ENCODE assay signal across 15 cellular contexts in genomic region chr12:42338280-42338679, GRCh38. TPM values are rescaled to one million over a fixed set of nuclear protein-coding genes. Genes with fewer than 3 reads are reported as not detected.
A peak's percentile ranks its signal among the peaks of the same experiment; 100 is the strongest.
DNase-seq lines count a peak whose midpoint lies in the region; ATAC-seq, FAIRE-seq and TF ChIP-seq lines count a peak whose summit lies in the region.
"Had no signal": no experiment of that assay in that cellular context is flagged by ENCODE, and none has a peak within 500 bp of the region (broad histone marks: within the 10 kb centered on the region; RNA-seq: fewer than 3 reads in every experiment).

No MANE protein-coding gene starts in this region.

- H3K4me1 Mint-ChIP-seq in activated T-helper 1 cell treated with anti-CD3 and anti-CD28 coated beads, Interleukin-12 subunit alpha, Interleukin-12 subunit beta, Interleukin-2, Interleukin-4 antibody, amounts not matched to agents 30 ng/mL and 10 ng/mL and 1 ng/mL, durations not matched to agents 14 hours and 24 hours and 36 hours (ENCODE audit: low read depth): peaks cover 33% of the 10 kb centered on the region
- no peaks in the 10 kb centered on the region for H3K4me1 Mint-ChIP-seq in Calu3 (ENCODE audit: low read depth, unreplicated experiment)

- H3K9ac ChIP-seq in HepG2 (ENCODE audit: insufficient read depth, low read depth, low read length) (no peak overlapping the region), PC-3 (ENCODE audit: low read length) (no peak overlapping the region), endothelial cell of umbilical vein (replicated peaks; ENCODE audit: extremely low read depth, insufficient read depth, low read length) (no peak overlapping the region)

- TF ChIP-seq EP300 in HepG2 (IDR thresholded peaks at IDR 0.05; ENCODE audit: low read depth in 2 of 2, low read length in 2 of 2) (no peak), HepG2 (CRISPR knock-in tag; IDR thresholded peaks at IDR 0.05; ENCODE audit: borderline replicate concordance) (no peak)

- TF ChIP-seq CTCF in HepG2 (CRISPR knock-in tag; IDR thresholded peaks at IDR 0.05) (no peak), right lobe of liver (IDR thresholded peaks at IDR 0.05) (no peak), PC-3 (conservative IDR thresholded peaks at IDR 0.05; ENCODE audit: low read depth, low read length) (no peak), endothelial cell of umbilical vein (IDR thresholded peaks at IDR 0.05; ENCODE audit: extremely low read depth in 1 of 2, insufficient read depth in 1 of 2, low read depth in 1 of 2, low read length in 2 of 2) (no peak), Calu3 (IDR thresholded peaks at IDR 0.05; ENCODE audit: unreplicated experiment) (no peak)

- FAIRE-seq in HepG2 (lab: Jason Lieb, UNC) (no peak), endothelial cell of umbilical vein (lab: Jason Lieb, UNC) (no peak)

- dilution Hi-C loops in endothelial cell of umbilical vein (cut with MboI; ENCODE audit: extremely low pct_ligation_motif_present, low sequenced_read_pairs): no loop called here

- CTCF ChIA-PET in HepG2 (lab: Yijun Ruan, JAX; ENCODE audit: low intra/inter-chr PET ratio, low total read pairs) (no interaction called here), PC-3 (lab: Charles Lee) (no interaction called here), endothelial cell of umbilical vein (lab: Charles Lee) (no interaction called here), Calu3 (lab: Charles Lee) (no interaction called here)

- no peak for ATAC-seq in HepG2
- no peak for ATAC-seq in right lobe of liver
- ATAC-seq in PC-3: no peak

- H3K9me3 Mint-ChIP-seq in activated T-helper 1 cell treated with anti-CD3 and anti-CD28 coated beads, Interleukin-12 subunit alpha, Interleukin-12 subunit beta, Interleukin-2, Interleukin-4 antibody, amounts not matched to agents 30 ng/mL and 10 ng/mL and 1 ng/mL, durations not matched to agents 14 hours and 24 hours and 36 hours: no peaks in the 10 kb centered on the region
- no peaks in the 10 kb centered on the region for H3K9me3 Mint-ChIP-seq in Calu3 (ENCODE audit: low read depth, unreplicated experiment)
- H3K9me3 Mint-ChIP-seq: CD4-positive, alpha-beta T cell had no signal

- no peak overlapping the region for H3K27ac ChIP-seq in HepG2 (ENCODE audit: extremely low read length, insufficient read depth, low read length)
- H3K27ac ChIP-seq in right lobe of liver: no peak overlapping the region
- no peak overlapping the region for H3K27ac ChIP-seq in PC-3 (ENCODE audit: low read length)
- no peak overlapping the region for H3K27ac ChIP-seq in endothelial cell of umbilical vein (ENCODE audit: insufficient read depth, low read depth, low read length)

- no peaks in the 10 kb centered on the region for H3K4me1 ChIP-seq in HepG2 (ENCODE audit: insufficient read depth, low read length)
- H3K4me1 ChIP-seq in right lobe of liver: no peaks in the 10 kb centered on the region
- H3K4me1 ChIP-seq in PC-3 (ENCODE audit: insufficient read depth, low read length): no peaks in the 10 kb centered on the region
- peaks cover 7% of the 10 kb centered on the region for H3K4me1 ChIP-seq in endothelial cell of umbilical vein (ENCODE audit: control insufficient read depth, extremely low read depth, insufficient read depth, low read length)

- POLR2A ChIA-PET in HepG2 (lab: Yijun Ruan, JAX): no interaction called here
- POLR2A ChIA-PET in PC-3 (lab: Charles Lee; ENCODE audit: unreplicated experiment): no interaction called here
- POLR2A ChIA-PET in endothelial cell of umbilical vein (lab: Charles Lee): no interaction called here

- H3K36me3 Mint-ChIP-seq in activated T-helper 1 cell treated with anti-CD3 and anti-CD28 coated beads, Interleukin-12 subunit alpha, Interleukin-12 subunit beta, Interleukin-2, Interleukin-4 antibody, amounts not matched to agents 30 ng/mL and 10 ng/mL and 1 ng/mL, durations not matched to agents 14 hours and 24 hours and 36 hours (ENCODE audit: low read depth): peaks cover 25% of the 10 kb centered on the region
- no peaks in the 10 kb centered on the region for H3K36me3 Mint-ChIP-seq in Calu3 (ENCODE audit: insufficient read depth, unreplicated experiment)

- H2AFZ ChIP-seq in HepG2 (ENCODE audit: low read length) (no peak overlapping the region), PC-3 (ENCODE audit: low read length) (no peak overlapping the region), endothelial cell of umbilical vein (ENCODE audit: low read depth, low read length) (no peak overlapping the region)

- no peak overlapping the region for H3K4me3 Mint-ChIP-seq in activated T-helper 1 cell treated with anti-CD3 and anti-CD28 coated beads, Interleukin-12 subunit alpha, Interleukin-12 subunit beta, Interleukin-2, Interleukin-4 antibody, amounts not matched to agents 30 ng/mL and 10 ng/mL and 1 ng/mL, durations not matched to agents 14 hours and 24 hours and 36 hours
- H3K4me3 Mint-ChIP-seq in Calu3 (ENCODE audit: low read depth, unreplicated experiment): no peak overlapping the region
- H3K4me3 Mint-ChIP-seq: CD4-positive, alpha-beta T cell had no signal

- intact Hi-C loops in HepG2 (cut with micrococcal nuclease; ENCODE audit: unreplicated experiment): no loop called here
- intact Hi-C loops in right lobe of liver (cut with DNase I): no loop called here
- intact Hi-C loops in PC-3 (cut with micrococcal nuclease): loop anchor here (10.0 kb wide), 1 partner anchor 227 kb away; no protein-coding TSS in a partner anchor
- intact Hi-C loops in activated T-helper 1 cell treated with anti-CD3 and anti-CD28 coated beads, Interleukin-12 subunit alpha, Interleukin-12 subunit beta, Interleukin-2, Interleukin-4 antibody, amounts not matched to agents 30 ng/mL and 10 ng/mL and 1 ng/mL, durations not matched to agents 14 hours and 24 hours and 36 hours (cut with micrococcal nuclease): no loop called here
- intact Hi-C loops in endothelial cell of umbilical vein (cut with micrococcal nuclease): loop anchor here (5.0 to 10.0 kb wide), 3 partner anchors 403 to 997 kb away; no protein-coding TSS in a partner anchor
- intact Hi-C loops in Calu3 (cut with micrococcal nuclease; ENCODE audit: unreplicated experiment): no loop called here

- BruUV-seq in HepG2 (replicated peaks; lab: Mats Ljungman, UMichigan) (TSS peak; percentile 11), PC-3 (replicated peaks; lab: Mats Ljungman, UMichigan) (TSS peak; percentile 10), endothelial cell of umbilical vein (replicated peaks; lab: Mats Ljungman, UMichigan) (no TSS peak), Calu3 (replicated peaks; lab: Mats Ljungman, UMichigan) (no TSS peak)

- no peak overlapping the region for H3K4me3 ChIP-seq in HepG2 (replicated peaks in 1 of 3; ENCODE audit: insufficient read depth in 1 of 3, low read depth in 2 of 3, low read length in 3 of 3)
- no peak overlapping the region for H3K4me3 ChIP-seq in right lobe of liver
- no peak overlapping the region for H3K4me3 ChIP-seq in PC-3 (ENCODE audit: low read length)
- H3K4me3 ChIP-seq in endothelial cell of umbilical vein (replicated peaks in 1 of 3; ENCODE audit: insufficient read depth in 1 of 3, low read depth in 1 of 3, low read length in 3 of 3): no peak overlapping the region

- H3K79me2 ChIP-seq in HepG2 (ENCODE audit: insufficient read depth, low read length) (peaks cover 47% of the 10 kb centered on the region), PC-3 (ENCODE audit: low read length) (peaks cover 69% of the 10 kb centered on the region), endothelial cell of umbilical vein (ENCODE audit: control insufficient read depth, insufficient read depth, low read length) (peaks cover 70% of the 10 kb centered on the region)

- DNase-seq in HepG2 (ENCODE audit: low spot score): no peak
- DNase-seq in right lobe of liver: no peak
- DNase-seq in PC-3: no peak
- no peak for DNase-seq in activated T-helper 1 cell treated with anti-CD3 and anti-CD28 coated beads, Interleukin-12 subunit alpha, Interleukin-12 subunit beta, Interleukin-2, Interleukin-4 antibody, amounts not matched to agents 30 ng/mL and 10 ng/mL and 1 ng/mL, durations not matched to agents 14 hours and 24 hours and 36 hours (ENCODE audit: low spot score)
- peak; percentile 6 for DNase-seq in endothelial cell of umbilical vein (ENCODE audit: low read depth, low spot score)
- DNase-seq in NCI-H187 treated with DMSO at 0.1 percent for 48 hours (lab: John Stamatoyannopoulos, UW): no peak
- DNase-seq in Calu3: no peak
- DNase-seq in cerebellar nuclear complex (lab: John Stamatoyannopoulos, UW): no peak
- DNase-seq: ACHN; CD4-positive, alpha-beta T cell; GF-D8; NCI-H1436; NCI-H2081; NCI-H524 treated with DMSO at 0.1 percent for 48 hours; NK-92 treated with Interleukin-12 subunit alpha and Interleukin-12 subunit beta, amount 100 ng/mL, for 24 hours had no signal

- no peak for TF ChIP-seq RAD21 in HepG2 (CRISPR knock-in tag; IDR thresholded peaks at IDR 0.05)

- peaks cover 10% of the 10 kb centered on the region; the same call in 1 of the 2 replicates for H4K20me1 ChIP-seq in HepG2 (ENCODE audit: insufficient read depth, low read length)
- peaks cover 16% of the 10 kb centered on the region for H4K20me1 ChIP-seq in PC-3 (ENCODE audit: low read length)
- no peaks in the 10 kb centered on the region for H4K20me1 ChIP-seq in endothelial cell of umbilical vein (replicated peaks; ENCODE audit: control insufficient read depth, extremely low read depth, insufficient read depth, low read length)

- H3K27me3 ChIP-seq in HepG2 (ENCODE audit: control insufficient read depth in 1 of 2, insufficient read depth in 2 of 2, low read length in 2 of 2): no peaks in the 10 kb centered on the region
- no peaks in the 10 kb centered on the region for H3K27me3 ChIP-seq in right lobe of liver
- H3K27me3 ChIP-seq in PC-3 (ENCODE audit: low read length): no peaks in the 10 kb centered on the region
- H3K27me3 ChIP-seq in endothelial cell of umbilical vein (ENCODE audit: control insufficient read depth in 2 of 2, insufficient read depth in 2 of 2, low read length in 2 of 2): no peaks in the 10 kb centered on the region

- H3K4me2 ChIP-seq in HepG2 (ENCODE audit: low read depth, low read length) (no peak overlapping the region), PC-3 (ENCODE audit: low read length) (no peak overlapping the region), endothelial cell of umbilical vein (ENCODE audit: insufficient read depth, low read length) (no peak overlapping the region)

- H3K36me3 ChIP-seq in HepG2 (replicated peaks in 1 of 2; ENCODE audit: control insufficient read depth in 1 of 2, insufficient read depth in 2 of 2, low read length in 2 of 2) (peaks cover 3 to 20% of the 10 kb centered on the region in 2 experiments; a peak in 4 of 5 replicates), right lobe of liver (peaks cover 0 to 6% (median 2%) of the 10 kb centered on the region in 4 donors), PC-3 (ENCODE audit: low read depth, low read length) (peaks cover 26% of the 10 kb centered on the region; the same call in 1 of the 2 replicates), endothelial cell of umbilical vein (ENCODE audit: control insufficient read depth in 2 of 2, extremely low read depth in 1 of 2, insufficient read depth in 2 of 2, low read length in 2 of 2) (peaks cover 0 to 3% of the 10 kb centered on the region in 2 experiments)

- peak overlapping the region; percentile 25 for H3K27ac Mint-ChIP-seq in activated T-helper 1 cell treated with anti-CD3 and anti-CD28 coated beads, Interleukin-12 subunit alpha, Interleukin-12 subunit beta, Interleukin-2, Interleukin-4 antibody, amounts not matched to agents 30 ng/mL and 10 ng/mL and 1 ng/mL, durations not matched to agents 14 hours and 24 hours and 36 hours
- H3K27ac Mint-ChIP-seq in Calu3 (ENCODE audit: unreplicated experiment): no peak overlapping the region
- H3K27ac Mint-ChIP-seq: CD4-positive, alpha-beta T cell had no signal

- no peaks in the 10 kb centered on the region for H3F3A ChIP-seq in PC-3 (ENCODE audit: low read length, unreplicated experiment)

- no peaks in the 10 kb centered on the region for H3K9me1 ChIP-seq in endothelial cell of umbilical vein (replicated peaks; ENCODE audit: control insufficient read depth, extremely low read depth, insufficient read depth, low read length)

- no peaks in the 10 kb centered on the region for H3K27me3 Mint-ChIP-seq in activated T-helper 1 cell treated with anti-CD3 and anti-CD28 coated beads, Interleukin-12 subunit alpha, Interleukin-12 subunit beta, Interleukin-2, Interleukin-4 antibody, amounts not matched to agents 30 ng/mL and 10 ng/mL and 1 ng/mL, durations not matched to agents 14 hours and 24 hours and 36 hours (ENCODE audit: insufficient read depth)
- no peaks in the 10 kb centered on the region for H3K27me3 Mint-ChIP-seq in Calu3 (ENCODE audit: unreplicated experiment)
- H3K27me3 Mint-ChIP-seq: CD4-positive, alpha-beta T cell had no signal

- TF ChIP-seq POLR2A in HepG2 (IDR thresholded peaks at IDR 0.05; ENCODE audit: insufficient read depth in 1 of 2, low read depth in 2 of 2, low read length in 2 of 2): no peak
- TF ChIP-seq POLR2A in right lobe of liver (IDR thresholded peaks at IDR 0.05): no peak
- no peak for TF ChIP-seq POLR2A in endothelial cell of umbilical vein (IDR thresholded peaks at IDR 0.05; ENCODE audit: low read depth, low read length)

- 100% methylated on average over 2 of the region's 2 CpGs for WGBS in HepG2 (ENCODE audit: low lambda C conversion rate)
- 68% methylated on average over 2 of the region's 2 CpGs for WGBS in right lobe of liver (ENCODE audit: insufficient coverage, low coverage, low lambda C conversion rate, missing lambda C conversion rate)

- H3K9me2 ChIP-seq in PC-3 (replicated peaks; ENCODE audit: low read length): no peaks in the 10 kb centered on the region

- H3K9me3 ChIP-seq in HepG2 (ENCODE audit: low read length) (no peaks in the 10 kb centered on the region), right lobe of liver (no peaks in the 10 kb centered on the region), PC-3 (ENCODE audit: low read length) (no peaks in the 10 kb centered on the region), endothelial cell of umbilical vein (replicated peaks; ENCODE audit: control insufficient read depth, insufficient read depth, low read length) (no peaks in the 10 kb centered on the region)

- in situ Hi-C loops in HepG2 (cut with HindIII; ENCODE audit: extremely low pct_ligation_motif_present, low pct_unique_long_range_greater_than_20kb): no loop called here

RNA-seq across cellular contexts. Expression of gene PPHLN1, which starts 12.3 kb away (rescaled TPM):
- total RNA-seq in HepG2 (2016; rRNA removed; fragmentation: Illumina TruSeq; extraction: Trizol) (66.0 and 84.1 TPM in 2 replicates), right lobe of liver (10 to 100 TPM; 15.8 to 33.0 (median 21.5) TPM), PC-3 (2014; rRNA removed) (67.6 and 82.0 TPM in 2 replicates), endothelial cell of umbilical vein (58.0 and 62.2 TPM in 2 replicates), Calu3 (2022) (41.5 and 45.5 TPM in 2 replicates)
- 30.8 and 34.8 TPM in 2 replicates for total RNA-seq in HepG2 (2016; cell fraction: cytosol; rRNA removed; fragmentation: Illumina TruSeq; extraction: Trizol; ENCODE audit: low read depth)
- total RNA-seq in HepG2 (2016; cell fraction: insoluble cytoplasmic fraction; rRNA removed; fragmentation: Illumina TruSeq; extraction: Trizol): 67.4 and 90.9 TPM in 2 replicates
- total RNA-seq in HepG2 (2016; cell fraction: membrane; rRNA removed; fragmentation: Illumina TruSeq; extraction: Trizol): 19.0 and 24.2 TPM in 2 replicates
- total RNA-seq in HepG2 (2016; cell fraction: nucleus; rRNA removed; fragmentation: Illumina TruSeq; extraction: Trizol): 50.4 and 54.3 TPM in 2 replicates
- polyA plus RNA-seq in HepG2 (2011; rRNA removed) (34.7 and 43.4 TPM in 2 replicates), endothelial cell of umbilical vein (19.5 and 23.4 TPM in 2 replicates)
- 16.1 and 24.0 TPM in 2 replicates for polyA plus RNA-seq in HepG2 (2011; cell fraction: cytosol; rRNA removed)
- 40.6 and 51.5 TPM in 2 replicates for polyA plus RNA-seq in HepG2 (2011; cell fraction: nucleus; rRNA removed)
- 32.0 and 46.1 TPM in 2 replicates for polyA plus RNA-seq in HepG2 (2012)
- polyA plus RNA-seq in HepG2 (2016; cell fraction: cytosol; fragmentation: Illumina TruSeq; extraction: Trizol; ENCODE audit: low read depth): 3.3 and 3.6 TPM in 2 replicates
- 82.9 and 84.4 TPM in 2 replicates for polyA plus RNA-seq in HepG2 (2016; cell fraction: insoluble cytoplasmic fraction; fragmentation: Illumina TruSeq; extraction: Trizol; ENCODE audit: low read depth)
- 7.7 and 8.9 TPM in 2 replicates for polyA plus RNA-seq in HepG2 (2016; cell fraction: membrane; fragmentation: Illumina TruSeq; extraction: Trizol; ENCODE audit: low read depth)
- 65.4 and 67.6 TPM in 2 replicates for polyA plus RNA-seq in HepG2 (2016; cell fraction: nucleus; fragmentation: Illumina TruSeq; extraction: Trizol; ENCODE audit: insufficient read depth, low read depth)
- 11.0 and 27.5 TPM in 2 replicates for polyA minus RNA-seq in HepG2 (2011; rRNA and poly(A)+ RNA removed; ENCODE audit: low replicate concordance)
- polyA minus RNA-seq in HepG2 (2011; cell fraction: cytosol; rRNA and poly(A)+ RNA removed): 18.3 and 19.3 TPM in 2 replicates
- 102 and 120 TPM in 2 replicates for polyA minus RNA-seq in HepG2 (2011; cell fraction: nucleus; rRNA and poly(A)+ RNA removed)
- total RNA-seq in activated T-helper 1 cell treated with anti-CD3 and anti-CD28 coated beads, Interleukin-12 subunit alpha, Interleukin-12 subunit beta, Interleukin-2, Interleukin-4 antibody, amounts not matched to agents 30 ng/mL and 10 ng/mL and 1 ng/mL, durations not matched to agents 14 hours and 24 hours and 36 hours: 89.2 and 90.1 TPM in 2 replicates
- 35.4 and 38.2 TPM in 2 replicates for polyA plus RNA-seq in endothelial cell of umbilical vein (2011; cell fraction: cytosol; rRNA removed)
- 60.5 and 80.6 TPM in 2 replicates for polyA plus RNA-seq in endothelial cell of umbilical vein (2011; cell fraction: nucleus; rRNA removed)
- 72.4 and 84.5 TPM in 2 replicates for polyA plus RNA-seq in endothelial cell of umbilical vein (2012)
- polyA minus RNA-seq in endothelial cell of umbilical vein: 27.8 and 46.7 TPM in 2 replicates
- polyA minus RNA-seq in endothelial cell of umbilical vein (2011; cell fraction: cytosol; rRNA and poly(A)+ RNA removed): 23.5 TPM
- 44.6 and 61.2 TPM in 2 replicates for polyA minus RNA-seq in endothelial cell of umbilical vein (2011; cell fraction: nucleus; rRNA and poly(A)+ RNA removed)

RNA-seq across cellular contexts. Expression of gene ZCRB1, which starts 12.4 kb away (rescaled TPM):
- total RNA-seq in HepG2 (2016; rRNA removed; fragmentation: Illumina TruSeq; extraction: Trizol): 49.8 and 76.2 TPM in 2 replicates
- total RNA-seq in HepG2 (2016; cell fraction: cytosol; rRNA removed; fragmentation: Illumina TruSeq; extraction: Trizol; ENCODE audit: low read depth): 27.3 and 35.5 TPM in 2 replicates
- total RNA-seq in HepG2 (2016; cell fraction: insoluble cytoplasmic fraction; rRNA removed; fragmentation: Illumina TruSeq; extraction: Trizol): 50.5 and 74.4 TPM in 2 replicates
- total RNA-seq in HepG2 (2016; cell fraction: membrane; rRNA removed; fragmentation: Illumina TruSeq; extraction: Trizol): 56.3 and 67.3 TPM in 2 replicates
- total RNA-seq in HepG2 (2016; cell fraction: nucleus; rRNA removed; fragmentation: Illumina TruSeq; extraction: Trizol): 16.7 and 18.9 TPM in 2 replicates
- 35.9 and 43.5 TPM in 2 replicates for polyA plus RNA-seq in HepG2 (2011; rRNA removed)
- 12.7 and 13.0 TPM in 2 replicates for polyA plus RNA-seq in HepG2 (2011; cell fraction: cytosol; rRNA removed)
- polyA plus RNA-seq in HepG2 (2011; cell fraction: nucleus; rRNA removed): 5.1 and 7.0 TPM in 2 replicates
- 38.1 and 46.1 TPM in 2 replicates for polyA plus RNA-seq in HepG2 (2012)
- 39.6 and 60.0 TPM in 2 replicates for polyA plus RNA-seq in HepG2 (2016; cell fraction: cytosol; fragmentation: Illumina TruSeq; extraction: Trizol; ENCODE audit: low read depth)
- 86.0 and 86.8 TPM in 2 replicates for polyA plus RNA-seq in HepG2 (2016; cell fraction: insoluble cytoplasmic fraction; fragmentation: Illumina TruSeq; extraction: Trizol; ENCODE audit: low read depth)
- 56.5 and 73.0 TPM in 2 replicates for polyA plus RNA-seq in HepG2 (2016; cell fraction: membrane; fragmentation: Illumina TruSeq; extraction: Trizol; ENCODE audit: low read depth)
- polyA plus RNA-seq in HepG2 (2016; cell fraction: nucleus; fragmentation: Illumina TruSeq; extraction: Trizol; ENCODE audit: insufficient read depth, low read depth): 30.3 and 33.8 TPM in 2 replicates
- 25.9 and 33.4 TPM in 2 replicates for polyA minus RNA-seq in HepG2 (2011; rRNA and poly(A)+ RNA removed; ENCODE audit: low replicate concordance)
- 9.9 and 16.4 TPM in 2 replicates for polyA minus RNA-seq in HepG2 (2011; cell fraction: cytosol; rRNA and poly(A)+ RNA removed)
- polyA minus RNA-seq in HepG2 (2011; cell fraction: nucleus; rRNA and poly(A)+ RNA removed): 12.2 and 13.4 TPM in 2 replicates
- total RNA-seq in right lobe of liver: 10 to 100 TPM; 22.9 to 35.3 (median 23.5) TPM
- 29.7 and 33.9 TPM in 2 replicates for total RNA-seq in PC-3 (2014; rRNA removed)
- total RNA-seq in activated T-helper 1 cell treated with anti-CD3 and anti-CD28 coated beads, Interleukin-12 subunit alpha, Interleukin-12 subunit beta, Interleukin-2, Interleukin-4 antibody, amounts not matched to agents 30 ng/mL and 10 ng/mL and 1 ng/mL, durations not matched to agents 14 hours and 24 hours and 36 hours: 47.4 and 58.2 TPM in 2 replicates
- total RNA-seq in endothelial cell of umbilical vein: 52.9 and 55.3 TPM in 2 replicates
- 10.9 and 13.2 TPM in 2 replicates for polyA plus RNA-seq in endothelial cell of umbilical vein
- 19.2 and 21.4 TPM in 2 replicates for polyA plus RNA-seq in endothelial cell of umbilical vein (2011; cell fraction: cytosol; rRNA removed)
- polyA plus RNA-seq in endothelial cell of umbilical vein (2011; cell fraction: nucleus; rRNA removed): 11.3 and 13.3 TPM in 2 replicates
- polyA plus RNA-seq in endothelial cell of umbilical vein (2012): 52.0 and 62.2 TPM in 2 replicates
- polyA minus RNA-seq in endothelial cell of umbilical vein: 16.4 and 31.5 TPM in 2 replicates
- polyA minus RNA-seq in endothelial cell of umbilical vein (2011; cell fraction: cytosol; rRNA and poly(A)+ RNA removed): 30.8 TPM
- 3.8 and 10.6 TPM in 2 replicates for polyA minus RNA-seq in endothelial cell of umbilical vein (2011; cell fraction: nucleus; rRNA and poly(A)+ RNA removed)
- total RNA-seq in Calu3 (2022): 38.1 and 38.9 TPM in 2 replicates

Comparison
In these comparisons a context has a peak if more than half of its experiments do, and no peak if none do; other contexts are left out.
1. intact Hi-C loops: an anchor here in PC-3 (10.0 kb wide) and endothelial cell of umbilical vein (5.0 to 10.0 kb wide); none called in HepG2, right lobe of liver, activated T-helper 1 cell treated with anti-CD3 and anti-CD28 coated beads, Interleukin-12 subunit alpha, Interleukin-12 subunit beta, Interleukin-2, Interleukin-4 antibody, amounts not matched to agents 30 ng/mL and 10 ng/mL and 1 ng/mL, durations not matched to agents 14 hours and 24 hours and 36 hours and Calu3.